In the genomic region with DNA sequence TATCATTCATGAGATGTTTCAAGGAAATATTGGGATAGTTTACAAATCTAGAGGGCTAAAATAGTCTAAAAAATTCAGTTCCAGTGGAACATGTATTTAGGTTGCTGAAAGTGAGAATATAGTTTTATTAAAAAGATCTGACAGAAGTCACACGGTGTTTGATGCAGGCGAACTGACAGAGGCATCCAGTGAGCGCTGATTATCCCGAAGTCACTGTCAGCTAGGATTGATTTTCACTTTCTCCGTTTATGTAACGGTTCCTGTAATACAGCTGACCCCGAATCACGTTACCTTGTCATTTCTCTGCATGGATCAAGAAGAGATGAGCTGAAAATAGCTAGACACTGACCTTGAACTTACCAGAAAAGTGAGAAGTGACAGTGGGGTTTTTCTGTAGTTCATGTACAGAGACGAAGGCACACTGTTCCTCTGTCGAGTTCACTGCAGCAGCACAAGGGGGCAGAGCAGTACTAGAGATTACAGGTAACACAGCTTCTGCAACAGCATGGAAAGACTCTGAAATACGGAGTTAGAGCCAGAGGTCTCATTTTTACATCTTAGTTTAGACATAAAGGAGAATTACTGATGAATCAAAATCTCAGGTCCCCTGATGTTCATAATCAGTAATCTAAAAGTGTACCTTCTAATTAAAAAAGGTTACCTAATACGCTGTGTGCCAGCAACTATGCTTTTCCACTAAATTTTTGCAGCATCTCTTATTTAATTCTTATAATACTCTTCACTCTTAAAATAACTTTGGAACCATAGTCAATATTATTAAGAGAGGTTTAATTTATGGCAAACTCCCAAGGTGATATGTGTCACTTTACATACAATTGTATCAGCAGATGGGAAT, we compare ENCODE assay signal across 1 cellular context.
TF ChIP-seq lines count a peak whose summit lies in the region.

No MANE protein-coding gene starts in this region.

TF ChIP-seq in GM12878, 131 proteins besides CTCF, POLR2A, EP300 and RAD21 (continued from another document):
- TF ChIP-seq, protein P1, sequence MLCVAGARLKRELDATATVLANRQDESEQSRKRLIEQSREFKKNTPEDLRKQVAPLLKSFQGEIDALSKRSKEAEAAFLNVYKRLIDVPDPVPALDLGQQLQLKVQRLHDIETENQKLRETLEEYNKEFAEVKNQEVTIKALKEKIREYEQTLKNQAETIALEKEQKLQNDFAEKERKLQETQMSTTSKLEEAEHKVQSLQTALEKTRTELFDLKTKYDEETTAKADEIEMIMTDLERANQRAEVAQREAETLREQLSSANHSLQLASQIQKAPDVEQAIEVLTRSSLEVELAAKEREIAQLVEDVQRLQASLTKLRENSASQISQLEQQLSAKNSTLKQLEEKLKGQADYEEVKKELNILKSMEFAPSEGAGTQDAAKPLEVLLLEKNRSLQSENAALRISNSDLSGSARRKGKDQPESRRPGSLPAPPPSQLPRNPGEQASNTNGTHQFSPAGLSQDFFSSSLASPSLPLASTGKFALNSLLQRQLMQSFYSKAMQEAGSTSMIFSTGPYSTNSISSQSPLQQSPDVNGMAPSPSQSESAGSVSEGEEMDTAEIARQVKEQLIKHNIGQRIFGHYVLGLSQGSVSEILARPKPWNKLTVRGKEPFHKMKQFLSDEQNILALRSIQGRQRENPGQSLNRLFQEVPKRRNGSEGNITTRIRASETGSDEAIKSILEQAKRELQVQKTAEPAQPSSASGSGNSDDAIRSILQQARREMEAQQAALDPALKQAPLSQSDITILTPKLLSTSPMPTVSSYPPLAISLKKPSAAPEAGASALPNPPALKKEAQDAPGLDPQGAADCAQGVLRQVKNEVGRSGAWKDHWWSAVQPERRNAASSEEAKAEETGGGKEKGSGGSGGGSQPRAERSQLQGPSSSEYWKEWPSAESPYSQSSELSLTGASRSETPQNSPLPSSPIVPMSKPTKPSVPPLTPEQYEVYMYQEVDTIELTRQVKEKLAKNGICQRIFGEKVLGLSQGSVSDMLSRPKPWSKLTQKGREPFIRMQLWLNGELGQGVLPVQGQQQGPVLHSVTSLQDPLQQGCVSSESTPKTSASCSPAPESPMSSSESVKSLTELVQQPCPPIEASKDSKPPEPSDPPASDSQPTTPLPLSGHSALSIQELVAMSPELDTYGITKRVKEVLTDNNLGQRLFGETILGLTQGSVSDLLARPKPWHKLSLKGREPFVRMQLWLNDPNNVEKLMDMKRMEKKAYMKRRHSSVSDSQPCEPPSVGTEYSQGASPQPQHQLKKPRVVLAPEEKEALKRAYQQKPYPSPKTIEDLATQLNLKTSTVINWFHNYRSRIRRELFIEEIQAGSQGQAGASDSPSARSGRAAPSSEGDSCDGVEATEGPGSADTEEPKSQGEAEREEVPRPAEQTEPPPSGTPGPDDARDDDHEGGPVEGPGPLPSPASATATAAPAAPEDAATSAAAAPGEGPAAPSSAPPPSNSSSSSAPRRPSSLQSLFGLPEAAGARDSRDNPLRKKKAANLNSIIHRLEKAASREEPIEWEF (IDR thresholded peaks at IDR 0.05; ENCODE audit: insufficient replicate concordance, low read depth, low read length): no peak
- TF ChIP-seq KDM1A (IDR thresholded peaks at IDR 0.05; ENCODE audit: borderline replicate concordance) (no peak), MEF2B (IDR thresholded peaks at IDR 0.05; ENCODE audit: partially characterized antibody, poor library complexity, severe bottlenecking) (no peak), FOXM1 (IDR thresholded peaks at IDR 0.05; ENCODE audit: low read depth, low read length) (peak; percentile 18; the same call in 1 of the 2 replicates), BHLHE40 (IDR thresholded peaks at IDR 0.05; ENCODE audit: borderline replicate concordance in 1 of 2, low read depth in 2 of 2, low read length in 1 of 2) (0 out of 4 replicates have a peak, but pooled peaks of 1 of the 2 experiments have one; percentile 13)
- TF ChIP-seq, protein P2, sequence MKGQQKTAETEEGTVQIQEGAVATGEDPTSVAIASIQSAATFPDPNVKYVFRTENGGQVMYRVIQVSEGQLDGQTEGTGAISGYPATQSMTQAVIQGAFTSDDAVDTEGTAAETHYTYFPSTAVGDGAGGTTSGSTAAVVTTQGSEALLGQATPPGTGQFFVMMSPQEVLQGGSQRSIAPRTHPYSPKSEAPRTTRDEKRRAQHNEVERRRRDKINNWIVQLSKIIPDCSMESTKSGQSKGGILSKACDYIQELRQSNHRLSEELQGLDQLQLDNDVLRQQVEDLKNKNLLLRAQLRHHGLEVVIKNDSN (IDR thresholded peaks at IDR 0.05; ENCODE audit: borderline replicate concordance, extremely low read length, insufficient read depth, low read depth, low read length): no peak
